Comparison of ENCODE assay signal across 1 cellular context in genomic region chr3:128238100-128238459, GRCh38.
TF ChIP-seq lines count a peak whose summit lies in the region.

No MANE protein-coding gene starts in this region.

TF ChIP-seq in SK-N-SH, 30 proteins besides CTCF, POLR2A, EP300 and RAD21:
- TF ChIP-seq PBX3 (IDR thresholded peaks at IDR 0.05) (no peak), USF1 (IDR thresholded peaks at IDR 0.05; ENCODE audit: borderline replicate concordance, low read depth) (no peak), CHD2 (IDR thresholded peaks at IDR 0.05; ENCODE audit: low read length, partially characterized antibody) (no peak), JUND (IDR thresholded peaks at IDR 0.05) (no peak), ELF1 (IDR thresholded peaks at IDR 0.05) (no peak), POLR2AphosphoS5 (IDR thresholded peaks at IDR 0.05; ENCODE audit: low read depth, low read length) (no peak), NRF1 (IDR thresholded peaks at IDR 0.05; ENCODE audit: low read depth, low read length) (no peak)
